1 cellular context compared by ENCODE assay signal in the genomic region with DNA sequence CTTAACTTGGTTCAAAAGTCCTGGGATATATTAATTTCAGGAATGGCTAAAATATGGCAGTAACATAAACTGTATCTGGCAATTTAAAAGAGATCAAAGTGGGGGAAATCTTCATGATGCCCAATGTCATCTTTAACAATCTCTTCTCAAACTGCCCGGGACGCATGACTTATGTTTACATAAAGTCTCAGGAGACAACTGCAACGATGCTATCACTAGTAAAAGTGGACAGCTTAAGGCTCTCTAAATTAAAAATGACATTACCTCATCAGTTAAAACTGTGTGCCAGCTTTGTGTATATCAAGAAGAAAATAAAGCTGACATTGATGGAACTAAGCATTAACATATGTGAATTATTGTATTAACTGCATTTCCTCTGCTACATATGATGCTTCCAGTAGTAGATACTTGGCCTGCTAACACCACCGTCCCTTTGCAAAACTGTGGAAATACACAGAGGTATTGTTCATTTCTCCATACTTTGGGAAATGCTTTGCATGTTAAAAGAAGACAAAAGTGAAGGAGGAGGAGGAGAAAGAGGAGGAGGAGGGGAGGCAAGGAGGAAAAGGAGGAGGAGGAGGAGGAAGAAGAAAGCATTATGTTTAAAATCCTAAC.
TF ChIP-seq lines count a peak whose summit lies in the region.

No MANE protein-coding gene starts in this region.

TF ChIP-seq in H1, 55 proteins besides CTCF, POLR2A, EP300 and RAD21:
- TF ChIP-seq, protein P1, sequence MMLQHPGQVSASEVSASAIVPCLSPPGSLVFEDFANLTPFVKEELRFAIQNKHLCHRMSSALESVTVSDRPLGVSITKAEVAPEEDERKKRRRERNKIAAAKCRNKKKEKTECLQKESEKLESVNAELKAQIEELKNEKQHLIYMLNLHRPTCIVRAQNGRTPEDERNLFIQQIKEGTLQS (IDR thresholded peaks at IDR 0.05; ENCODE audit: insufficient read depth, low read depth, low read length): no peak
